ENCODE assay signal across 1 cellular context in genomic region chr22:41831828-41832552, GRCh38.
TF ChIP-seq lines count a peak whose summit lies in the region.

No MANE protein-coding gene starts in this region.

TF ChIP-seq in HepG2, 621 proteins besides CTCF, POLR2A, EP300 and RAD21 (continued from another document and continues in another):
- TF ChIP-seq ZNF407 (CRISPR knock-in tag; IDR thresholded peaks at IDR 0.05; ENCODE audit: not compliant biosample characterization) (no peak), TRIM22 (IDR thresholded peaks at IDR 0.05) (no peak), ZNF616 (CRISPR knock-in tag; IDR thresholded peaks at IDR 0.05; ENCODE audit: low read depth) (no peak), ZNF629 (CRISPR knock-in tag; conservative IDR thresholded peaks at IDR 0.05) (peak; percentile 99), SALL1 (CRISPR knock-in tag; IDR thresholded peaks at IDR 0.05) (no peak), RCOR2 (CRISPR knock-in tag; IDR thresholded peaks at IDR 0.05) (peak; percentile 86), HOXA3 (CRISPR knock-in tag; IDR thresholded peaks at IDR 0.05) (no peak), YEATS2 (CRISPR knock-in tag; IDR thresholded peaks at IDR 0.05; ENCODE audit: borderline replicate concordance) (no peak), ZNF546 (CRISPR knock-in tag; conservative IDR thresholded peaks at IDR 0.05) (0 out of 2 replicates have a peak, but pooled peaks have one; percentile 10), SIN3A (IDR thresholded peaks at IDR 0.05; ENCODE audit: borderline replicate concordance, low read depth, low read length) (no peak), ZNF672 (CRISPR knock-in tag; IDR thresholded peaks at IDR 0.05) (no peak), ZNF253 (CRISPR knock-in tag; IDR thresholded peaks at IDR 0.05; ENCODE audit: borderline replicate concordance) (no peak), ZNF44 (CRISPR knock-in tag; IDR thresholded peaks at IDR 0.05) (peak; percentile 23; the same call in 1 of the 2 replicates), ZFP91 (CRISPR knock-in tag; IDR thresholded peaks at IDR 0.05; ENCODE audit: borderline replicate concordance) (no peak), ZNF781 (CRISPR knock-in tag; IDR thresholded peaks at IDR 0.05; ENCODE audit: borderline replicate concordance, not compliant biosample characterization) (no peak), NFKB2 (CRISPR knock-in tag; IDR thresholded peaks at IDR 0.05; ENCODE audit: borderline replicate concordance) (0 out of 2 replicates have a peak, but pooled peaks have one; percentile 22), ZNF577 (CRISPR knock-in tag; IDR thresholded peaks at IDR 0.05; ENCODE audit: borderline replicate concordance, low read depth) (no peak), PAX8 (CRISPR knock-in tag; IDR thresholded peaks at IDR 0.05; ENCODE audit: borderline replicate concordance) (no peak), ZNF430 (CRISPR knock-in tag; IDR thresholded peaks at IDR 0.05) (no peak), STAT5B (CRISPR knock-in tag; IDR thresholded peaks at IDR 0.05) (no peak), ZNF235 (CRISPR knock-in tag; IDR thresholded peaks at IDR 0.05; ENCODE audit: borderline replicate concordance) (0 out of 2 replicates have a peak, but pooled peaks have one; percentile 23), MXD3 (CRISPR knock-in tag; IDR thresholded peaks at IDR 0.05) (no peak), SALL2 (CRISPR knock-in tag; IDR thresholded peaks at IDR 0.05) (no peak), IRX3 (CRISPR knock-in tag; IDR thresholded peaks at IDR 0.05; ENCODE audit: borderline replicate concordance, low read depth) (0 out of 2 replicates have a peak, but pooled peaks have one; percentile 44), CHD4 (IDR thresholded peaks at IDR 0.05; ENCODE audit: borderline replicate concordance, low read length) (peak; percentile 100), TCF7L2 (IDR thresholded peaks at IDR 0.05; ENCODE audit: low read depth, low read length) (no peak), HNRNPLL (IDR thresholded peaks at IDR 0.05; ENCODE audit: low read depth, low read length, poor library complexity, severe bottlenecking) (no peak), ZNF841 (CRISPR knock-in tag; IDR thresholded peaks at IDR 0.05; ENCODE audit: borderline replicate concordance) (no peak), HCFC1 (IDR thresholded peaks at IDR 0.05; ENCODE audit: low read depth, low read length) (no peak), ZXDC (CRISPR knock-in tag; IDR thresholded peaks at IDR 0.05) (no peak)
- TF ChIP-seq, protein P1, sequence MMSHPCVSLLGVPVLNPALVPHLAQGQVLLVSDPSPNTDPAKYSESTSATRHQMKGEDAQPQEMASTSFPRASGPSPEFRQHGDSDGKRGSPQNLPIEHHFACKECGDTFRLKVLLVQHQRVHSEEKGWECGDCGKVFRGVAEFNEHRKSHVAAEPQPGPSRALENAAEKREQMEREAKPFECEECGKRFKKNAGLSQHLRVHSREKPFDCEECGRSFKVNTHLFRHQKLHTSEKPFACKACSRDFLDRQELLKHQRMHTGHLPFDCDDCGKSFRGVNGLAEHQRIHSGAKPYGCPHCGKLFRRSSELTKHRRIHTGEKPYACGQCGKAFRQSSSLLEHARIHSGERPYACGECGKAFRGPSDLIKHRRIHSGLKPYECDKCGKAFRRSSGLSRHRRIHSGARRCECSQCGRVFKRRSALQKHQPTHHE (CRISPR knock-in tag; IDR thresholded peaks at IDR 0.05; ENCODE audit: borderline replicate concordance): no peak
- TF ChIP-seq, protein P2, sequence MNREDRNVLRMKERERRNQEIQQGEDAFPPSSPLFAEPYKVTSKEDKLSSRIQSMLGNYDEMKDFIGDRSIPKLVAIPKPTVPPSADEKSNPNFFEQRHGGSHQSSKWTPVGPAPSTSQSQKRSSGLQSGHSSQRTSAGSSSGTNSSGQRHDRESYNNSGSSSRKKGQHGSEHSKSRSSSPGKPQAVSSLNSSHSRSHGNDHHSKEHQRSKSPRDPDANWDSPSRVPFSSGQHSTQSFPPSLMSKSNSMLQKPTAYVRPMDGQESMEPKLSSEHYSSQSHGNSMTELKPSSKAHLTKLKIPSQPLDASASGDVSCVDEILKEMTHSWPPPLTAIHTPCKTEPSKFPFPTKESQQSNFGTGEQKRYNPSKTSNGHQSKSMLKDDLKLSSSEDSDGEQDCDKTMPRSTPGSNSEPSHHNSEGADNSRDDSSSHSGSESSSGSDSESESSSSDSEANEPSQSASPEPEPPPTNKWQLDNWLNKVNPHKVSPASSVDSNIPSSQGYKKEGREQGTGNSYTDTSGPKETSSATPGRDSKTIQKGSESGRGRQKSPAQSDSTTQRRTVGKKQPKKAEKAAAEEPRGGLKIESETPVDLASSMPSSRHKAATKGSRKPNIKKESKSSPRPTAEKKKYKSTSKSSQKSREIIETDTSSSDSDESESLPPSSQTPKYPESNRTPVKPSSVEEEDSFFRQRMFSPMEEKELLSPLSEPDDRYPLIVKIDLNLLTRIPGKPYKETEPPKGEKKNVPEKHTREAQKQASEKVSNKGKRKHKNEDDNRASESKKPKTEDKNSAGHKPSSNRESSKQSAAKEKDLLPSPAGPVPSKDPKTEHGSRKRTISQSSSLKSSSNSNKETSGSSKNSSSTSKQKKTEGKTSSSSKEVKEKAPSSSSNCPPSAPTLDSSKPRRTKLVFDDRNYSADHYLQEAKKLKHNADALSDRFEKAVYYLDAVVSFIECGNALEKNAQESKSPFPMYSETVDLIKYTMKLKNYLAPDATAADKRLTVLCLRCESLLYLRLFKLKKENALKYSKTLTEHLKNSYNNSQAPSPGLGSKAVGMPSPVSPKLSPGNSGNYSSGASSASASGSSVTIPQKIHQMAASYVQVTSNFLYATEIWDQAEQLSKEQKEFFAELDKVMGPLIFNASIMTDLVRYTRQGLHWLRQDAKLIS (CRISPR knock-in tag; IDR thresholded peaks at IDR 0.05): no peak
- TF ChIP-seq, protein P3, sequence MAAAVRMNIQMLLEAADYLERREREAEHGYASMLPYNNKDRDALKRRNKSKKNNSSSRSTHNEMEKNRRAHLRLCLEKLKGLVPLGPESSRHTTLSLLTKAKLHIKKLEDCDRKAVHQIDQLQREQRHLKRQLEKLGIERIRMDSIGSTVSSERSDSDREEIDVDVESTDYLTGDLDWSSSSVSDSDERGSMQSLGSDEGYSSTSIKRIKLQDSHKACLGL (CRISPR knock-in tag; IDR thresholded peaks at IDR 0.05): 0 out of 2 replicates have a peak, but pooled peaks have one; percentile 10
